Comparison of ENCODE assay signal across 22 cellular contexts in genomic region chr5:116303340-116303739, GRCh38.
"Had no signal": no experiment of that assay in that cellular context is flagged by ENCODE, and none has a peak within 500 bp of the region (broad histone marks: within the 10 kb centered on the region; RNA-seq: fewer than 3 reads in every experiment).

No MANE protein-coding gene starts in this region.

- H3K27me3 ChIP-seq: body of pancreas, dorsolateral prefrontal cortex, gastrocnemius medialis, heart left ventricle, ovary, spleen, upper lobe of right lung had no signal

- H3K27ac ChIP-seq: body of pancreas, dorsolateral prefrontal cortex, epithelial cell of prostate, gastrocnemius medialis, heart left ventricle, ovary, spleen, thoracic aorta, upper lobe of right lung had no signal

- FAIRE-seq: colon had no signal

- H3K4me1 ChIP-seq: body of pancreas, gastrocnemius medialis, heart left ventricle, spleen, upper lobe of right lung had no signal

- ATAC-seq: activated CD4-positive, alpha-beta T cell treated with anti-CD3 and anti-CD28 coated beads for 36 hours; body of pancreas; gastrocnemius medialis; heart left ventricle; left ventricle myocardium superior; mucosa of descending colon; naive thymus-derived CD4-positive, alpha-beta T cell; sciatic nerve; stimulated activated memory B cell treated with anti-CD40 and anti-IgM and Interleukin-4, amounts not matched to agents 10 μg/mL and 1 μg/mL and 100 μg/mL, for 72 hours; upper lobe of right lung had no signal

- DNase-seq: activated CD4-positive, alpha-beta memory T cell treated with anti-CD3 and anti-CD28 coated beads for 36 hours; activated CD4-positive, alpha-beta T cell treated with anti-CD3 and anti-CD28 coated beads for 36 hours; activated naive CD8-positive, alpha-beta T cell treated with anti-CD3 and anti-CD28 coated beads, Interleukin-2, amount 10 ng/mL, durations not matched to agents 7 days and 5 days; caudate nucleus; dorsolateral prefrontal cortex; gastrocnemius medialis; heart left ventricle; kidney glomerular epithelial cell; left ventricle myocardium superior; mucosa of descending colon; naive thymus-derived CD4-positive, alpha-beta T cell; spleen; stimulated activated CD4-positive, alpha-beta T cell treated with anti-CD3 and anti-CD28 coated beads, Interleukin-4, amount 100 ng/mL, for 4 hours; SW 1271; upper lobe of right lung had no signal

- H3K36me3 ChIP-seq: ovary had no signal

- H3K4me3 ChIP-seq: body of pancreas, dorsolateral prefrontal cortex, gastrocnemius medialis, heart left ventricle, mucosa of descending colon, ovary, spleen, thoracic aorta, upper lobe of right lung had no signal
